In genomic region chr16:28826141-28826540, GRCh38 we compare ENCODE assay signal across 9 cellular contexts. TPM values are rescaled to one million over a fixed set of nuclear protein-coding genes. Genes with fewer than 3 reads are reported as not detected.
DNase-seq lines count a peak whose midpoint lies in the region; ATAC-seq and TF ChIP-seq lines count a peak whose summit lies in the region.
"Had no signal": no experiment of that assay in that cellular context is flagged by ENCODE, and none has a peak within 500 bp of the region (broad histone marks: within the 10 kb centered on the region; RNA-seq: fewer than 3 reads in every experiment).

No MANE protein-coding gene starts in this region.

- no peak for ATAC-seq in DND-41 (ENCODE audit: insufficient read depth, low read depth)

- H3K27ac ChIP-seq in DND-41 (ENCODE audit: low read length), result no peak overlapping the region

- TF ChIP-seq CTCF in DND-41 (IDR thresholded peaks at IDR 0.05; ENCODE audit: borderline replicate concordance, extremely low read depth, low read length, poor library complexity, severe bottlenecking), result no peak
- peak; percentile 39 for TF ChIP-seq CTCF in chondrocyte (IDR thresholded peaks at IDR 0.05)
- no peak for TF ChIP-seq CTCF in nephron (IDR thresholded peaks at IDR 0.05; ENCODE audit: unreplicated experiment in 3 of 3)

- H3K9me3 ChIP-seq in DND-41 (ENCODE audit: insufficient read depth, low read length, severe bottlenecking) (no peaks in the 10 kb centered on the region), NT2/D1 (ENCODE audit: insufficient read depth, low read length) (no peaks in the 10 kb centered on the region)

- H3K4me1 ChIP-seq in DND-41 (ENCODE audit: insufficient read depth, low read length), result peaks cover 35% of the 10 kb centered on the region
- H3K4me1 ChIP-seq in NT2/D1 (ENCODE audit: insufficient read depth, insufficient read length), result peaks cover 5% of the 10 kb centered on the region

- H3K4me1 Mint-ChIP-seq in chondrocyte (ENCODE audit: low read depth), result peaks cover 43% of the 10 kb centered on the region
- H3K4me1 Mint-ChIP-seq in nephron, result peaks cover 28% of the 10 kb centered on the region

- peaks cover 69% of the 10 kb centered on the region for H4K20me1 ChIP-seq in DND-41 (ENCODE audit: insufficient read depth, low read length)

- H3K4me3 ChIP-seq in DND-41 (ENCODE audit: low read depth in 1 of 2, low read length in 2 of 2) (no peak overlapping the region), NT2/D1 (ENCODE audit: insufficient read length, low read depth) (no peak overlapping the region)

- peak overlapping the region; percentile 84; the same call in 1 of the 2 replicates for H3K4me2 ChIP-seq in DND-41 (ENCODE audit: insufficient read depth, low read length)

- H3K27ac Mint-ChIP-seq in chondrocyte (ENCODE audit: unreplicated experiment) (peak overlapping the region; percentile 71), nephron (peak overlapping the region in 2 of 3 experiments; percentile 25 to 39)

- H3K36me3 ChIP-seq in DND-41 (ENCODE audit: insufficient read depth, low read length), result peaks cover 69% of the 10 kb centered on the region
- peaks cover 63% of the 10 kb centered on the region for H3K36me3 ChIP-seq in NT2/D1 (ENCODE audit: insufficient read depth, insufficient read length, low read length)

- peaks cover 87% of the 10 kb centered on the region for H3K79me2 ChIP-seq in DND-41 (ENCODE audit: insufficient read depth, low read length)

- H3K9me3 Mint-ChIP-seq in chondrocyte (ENCODE audit: low read depth) (no peaks in the 10 kb centered on the region), nephron (no peaks in the 10 kb centered on the region)

- H3K9ac ChIP-seq in DND-41 (ENCODE audit: low read depth, low read length) (no peak overlapping the region), NT2/D1 (ENCODE audit: insufficient read length, low read depth) (peak overlapping the region; percentile 8)

- no peak overlapping the region for H2AFZ ChIP-seq in DND-41 (ENCODE audit: low read depth, low read length)

- DNase-seq in DND-41 (no peak), NT2/D1 (ENCODE audit: low read depth, low spot score) (no peak), chondrocyte (ENCODE audit: low spot score) (no peak), NCI-H510A treated with DMSO at 0.1 percent for 48 hours (lab: John Stamatoyannopoulos, UW) (no peak), G401 (ENCODE audit: low spot score) (no peak)
- no peak for DNase-seq in stimulated activated CD4-positive, alpha-beta T cell treated with anti-CD3 and anti-CD28 coated beads, Interleukin-4, amount 100 ng/mL, for 1 hour
- DNase-seq: NCI-H187 treated with DMSO at 0.1 percent for 48 hours had no signal

- H3K27me3 Mint-ChIP-seq in chondrocyte (ENCODE audit: low read depth) (no peaks in the 10 kb centered on the region), nephron (ENCODE audit: low read depth) (no peaks in the 10 kb centered on the region)

- H3K27me3 ChIP-seq in DND-41 (ENCODE audit: insufficient read depth, low read length, poor library complexity), result no peaks in the 10 kb centered on the region
- no peaks in the 10 kb centered on the region for H3K27me3 ChIP-seq in NT2/D1 (ENCODE audit: insufficient read depth, insufficient read length)

- in situ Hi-C loops in G401 (cut with HindIII; ENCODE audit: low sequenced_read_pairs), result no loop called here

- H3K4me3 Mint-ChIP-seq in chondrocyte (ENCODE audit: unreplicated experiment) (peak overlapping the region; percentile 99), nephron (peak overlapping the region; percentile 73 to 99 (median 95))

- H3K36me3 Mint-ChIP-seq in chondrocyte (ENCODE audit: low read depth), result peaks cover 50% of the 10 kb centered on the region
- H3K36me3 Mint-ChIP-seq in nephron (ENCODE audit: low read depth), result peaks cover 58% of the 10 kb centered on the region

RNA-seq across cellular contexts. Expression of gene ATXN2L, which starts 3.3 kb away (rescaled TPM):
- total RNA-seq in chondrocyte, result 152 to 186 TPM (median 185 TPM) in 3 replicates
- 44.6 and 55.1 TPM in 2 replicates for total RNA-seq in G401 (2014; rRNA removed; shearing (Covaris generic))

RNA-seq across cellular contexts. Expression of gene TUFM, which starts 20.0 kb away (rescaled TPM):
- total RNA-seq in chondrocyte, result 91.1 to 120 TPM (median 95.0 TPM) in 3 replicates
- 98.3 and 136 TPM in 2 replicates for total RNA-seq in G401 (2014; rRNA removed; shearing (Covaris generic))

RNA-seq across cellular contexts. Expression of gene SH2B1, which starts 37.5 kb away (rescaled TPM):
- 36.4 to 48.1 TPM (median 38.1 TPM) in 3 replicates for total RNA-seq in chondrocyte
- total RNA-seq in G401 (2014; rRNA removed; shearing (Covaris generic)), result 26.0 and 30.9 TPM in 2 replicates

RNA-seq across cellular contexts. Expression of gene ATP2A1, which starts 52.1 kb away (rescaled TPM):
- total RNA-seq in chondrocyte, result 0.31 to 1.8 TPM (median 0.42 TPM) in 3 replicates
- 7.8 and 11.1 TPM in 2 replicates for total RNA-seq in G401 (2014; rRNA removed; shearing (Covaris generic))
- total RNA-seq: SK-MEL-5 had no signal
